9 cellular contexts compared by ENCODE assay signal in the genomic region with DNA sequence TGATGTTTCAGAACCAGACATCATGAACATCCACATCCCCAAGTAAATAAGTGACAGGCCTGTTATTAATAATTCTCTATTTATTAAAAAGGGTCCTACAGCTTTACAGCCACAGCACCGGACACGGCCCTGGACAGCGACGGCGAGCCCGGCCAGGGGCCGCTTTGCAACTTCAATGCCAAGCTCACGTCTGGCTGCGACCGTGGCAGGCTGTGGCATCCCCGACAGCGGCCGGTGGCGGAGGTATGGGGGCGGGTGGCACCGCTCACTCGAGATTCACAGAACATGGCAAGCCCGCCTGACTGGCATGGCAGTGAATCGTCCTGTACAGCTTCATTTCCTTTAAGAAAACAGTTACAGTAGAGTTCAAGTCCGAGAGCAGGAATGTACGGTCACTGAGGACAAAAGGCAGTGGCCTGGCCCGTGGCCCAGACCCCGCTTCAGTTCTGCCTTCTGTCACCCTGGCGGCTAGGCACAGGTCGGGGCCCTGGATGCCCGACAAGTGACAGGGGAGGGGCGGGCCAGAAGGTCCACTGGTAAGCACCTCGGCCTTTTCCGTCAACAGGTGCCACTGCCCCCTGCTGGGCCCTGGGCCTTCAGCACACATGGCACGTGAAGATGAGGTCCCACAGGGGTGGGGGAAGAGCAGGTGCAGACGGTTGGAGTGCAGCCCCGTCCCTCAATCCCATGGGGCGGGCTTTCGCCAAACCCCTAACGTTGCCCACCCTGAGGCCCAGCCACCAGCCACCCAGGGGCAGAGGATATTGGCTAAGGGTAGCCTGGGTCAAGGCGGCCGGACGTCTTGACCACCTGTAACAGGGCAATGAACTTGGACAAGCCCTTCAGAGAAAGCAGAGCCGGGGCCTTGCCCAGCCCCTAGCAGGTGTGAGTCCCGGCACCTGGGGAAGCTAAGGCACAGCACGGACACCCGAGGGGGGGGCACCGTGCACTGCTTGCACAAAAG. TPM values are rescaled to one million over a fixed set of nuclear protein-coding genes. Genes with fewer than 3 reads are reported as not detected.
DNase-seq lines count a peak whose midpoint lies in the region; ATAC-seq, FAIRE-seq and TF ChIP-seq lines count a peak whose summit lies in the region.
"Had no signal": no experiment of that assay in that cellular context is flagged by ENCODE, and none has a peak within 500 bp of the region (broad histone marks: within the 10 kb centered on the region; RNA-seq: fewer than 3 reads in every experiment).

No MANE protein-coding gene starts in this region.

- TF ChIP-seq CTCF in A549 (IDR thresholded peaks at IDR 0.05) (peak; percentile 41), GM13976 (IDR thresholded peaks at IDR 0.05; ENCODE audit: borderline replicate concordance, control extremely low read depth, extremely low read depth, insufficient read depth, missing control alignments) (peak; percentile 39), astrocyte of the spinal cord (IDR thresholded peaks at IDR 0.05; ENCODE audit: low read depth, low read length) (peak; percentile 53)

- no peak for FAIRE-seq in A549 (lab: Jason Lieb, UNC)

- H3K4me3 ChIP-seq in A549 (no peak overlapping the region), astrocyte of the spinal cord (ENCODE audit: low read depth, low read length) (no peak overlapping the region)
- H3K4me3 ChIP-seq: skin epidermis had no signal

- no peak for TF ChIP-seq EP300 in A549 (IDR thresholded peaks at IDR 0.05)

- no peak for TF ChIP-seq POLR2A in A549 (IDR thresholded peaks at IDR 0.05; ENCODE audit: low read length)

- WGBS in A549 (ENCODE audit: missing lambda C conversion rate): 83% methylated on average over 39 of the region's 43 CpGs

- no peak overlapping the region for H3K27ac ChIP-seq in A549

- POLR2A ChIA-PET in A549 (lab: Yijun Ruan, JAX): interaction anchor here (1.4 kb wide), 1 partner anchor 367 kb away, joined by 4 read pairs; no protein-coding TSS in a partner anchor

- peak in 1 of 2 experiments; percentile 39; a peak in 3 of 5 replicates for TF ChIP-seq RAD21 in A549 (conservative IDR thresholded peaks at IDR 0.05 in 1 of 2, IDR thresholded peaks at IDR 0.05 in 1 of 2)

- no peaks in the 10 kb centered on the region for H3K4me1 ChIP-seq in A549

- H3K9me3 ChIP-seq in A549: no peaks in the 10 kb centered on the region

- H3K4me2 ChIP-seq in A549: no peak overlapping the region

- CTCF ChIA-PET in A549 (lab: Yijun Ruan, JAX): interaction anchor here (0.7 to 18.6 kb wide), 13 partner anchors 9 to 372 kb away, joined by 3 to 522 read pairs (median 4); partner anchors contain the start of gene OGFOD2

- in situ Hi-C loops in GM13976 (cut with MboI; ENCODE audit: low sequenced_read_pairs, unreplicated experiment): loop anchor here (25.0 kb wide), 1 partner anchor 372 kb away; the partner anchor contains the start of genes MPHOSPH9 and MTRFR
- in situ Hi-C loops in astrocyte of the spinal cord (cut with HindIII; ENCODE audit: low sequenced_read_pairs): no loop called here

- DNase-seq in A549 (ENCODE audit: low read depth in 1 of 2, low spot score in 1 of 2): peak; percentile 47 to 64
- DNase-seq in GM13976 (ENCODE audit: low spot score): no peak
- DNase-seq in astrocyte of the spinal cord (ENCODE audit: low read depth, low spot score): no peak
- DNase-seq in kidney tubule cell (ENCODE audit: low spot score): peak; percentile 70
- DNase-seq in iPS-NIHi7 (ENCODE audit: extremely low spot score): no peak
- DNase-seq in DMS79 treated with DMSO at 0.1 percent for 48 hours (lab: John Stamatoyannopoulos, UW): no peak

- ATAC-seq in A549 (peak; percentile 39 to 62; a peak in 4 of 6 replicates), GM18498 (IDR thresholded peaks at IDR 0.05; ENCODE audit: unreplicated experiment) (no peak), GM19397 (IDR thresholded peaks at IDR 0.05; ENCODE audit: unreplicated experiment) (no peak)

TF ChIP-seq in A549, 52 proteins besides CTCF, POLR2A, EP300 and RAD21:
- TF ChIP-seq USF2 (IDR thresholded peaks at IDR 0.05) (no peak), SMC3 (IDR thresholded peaks at IDR 0.05) (peak; percentile 24; the same call in 1 of the 3 replicates), BHLHE40 (IDR thresholded peaks at IDR 0.05; ENCODE audit: low read depth, low read length) (peak; percentile 67), RCOR1 (IDR thresholded peaks at IDR 0.05; ENCODE audit: low read depth, low read length) (no peak)
- TF ChIP-seq, protein P1, sequence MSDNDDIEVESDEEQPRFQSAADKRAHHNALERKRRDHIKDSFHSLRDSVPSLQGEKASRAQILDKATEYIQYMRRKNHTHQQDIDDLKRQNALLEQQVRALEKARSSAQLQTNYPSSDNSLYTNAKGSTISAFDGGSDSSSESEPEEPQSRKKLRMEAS (IDR thresholded peaks at IDR 0.05): peak; percentile 43; the same call in 1 of the 2 replicates
TF ChIP-seq in A549: peak in this region for 3.

RNA-seq across cellular contexts. Expression of gene HIP1R, which starts 30.3 kb away (rescaled TPM):
- polyA plus RNA-seq in A549 (2011; rRNA removed) (9.0 and 10.3 TPM in 2 replicates), A549 (2017; fragmentation: RNase III; extraction: RNeasy Plus Mini Kit Qiagen cat#74134 plus additional on column Dnase treatment) (9.1 to 11.2 TPM (median 10.6 TPM) in 3 replicates)
- polyA plus RNA-seq in A549 (2012; cell fraction: cytosol; rRNA removed): 14.6 and 16.8 TPM in 2 replicates
- polyA plus RNA-seq in A549 (2012; cell fraction: nucleus; rRNA removed): 85.5 and 100 TPM in 2 replicates
- 18.0 and 19.9 TPM in 2 replicates for polyA minus RNA-seq in A549 (2011; rRNA and poly(A)+ RNA removed)

RNA-seq across cellular contexts. Expression of gene VPS37B, which starts 30.4 kb away (rescaled TPM):
- polyA plus RNA-seq in A549 (2011; rRNA removed) (14.4 and 18.6 TPM in 2 replicates), A549 (2017; fragmentation: RNase III; extraction: RNeasy Plus Mini Kit Qiagen cat#74134 plus additional on column Dnase treatment) (16.0 to 17.0 TPM (median 16.2 TPM) in 3 replicates)
- 21.2 and 21.5 TPM in 2 replicates for polyA plus RNA-seq in A549 (2012; cell fraction: cytosol; rRNA removed)
- 27.6 and 29.8 TPM in 2 replicates for polyA plus RNA-seq in A549 (2012; cell fraction: nucleus; rRNA removed)
- polyA minus RNA-seq in A549 (2011; rRNA and poly(A)+ RNA removed): 12.1 and 14.6 TPM in 2 replicates

Comparison
In these comparisons a context has a peak if more than half of its experiments do, and no peak if none do; other contexts are left out.
1. ATAC-seq: peak in A549 (2 of 2); none in GM18498 (single experiment) and GM19397 (single experiment).
2. DNase-seq: peak in A549 (2 of 2) and kidney tubule cell (single experiment); none in GM13976 (single experiment), astrocyte of the spinal cord (single experiment), iPS-NIHi7 (single experiment) and DMS79 treated with DMSO at 0.1 percent for 48 hours (single experiment).
3. Peak in every context shown above with its lines, with median percentiles within 50 percentile points of each other: CTCF ChIP-seq.